In the genomic region with DNA sequence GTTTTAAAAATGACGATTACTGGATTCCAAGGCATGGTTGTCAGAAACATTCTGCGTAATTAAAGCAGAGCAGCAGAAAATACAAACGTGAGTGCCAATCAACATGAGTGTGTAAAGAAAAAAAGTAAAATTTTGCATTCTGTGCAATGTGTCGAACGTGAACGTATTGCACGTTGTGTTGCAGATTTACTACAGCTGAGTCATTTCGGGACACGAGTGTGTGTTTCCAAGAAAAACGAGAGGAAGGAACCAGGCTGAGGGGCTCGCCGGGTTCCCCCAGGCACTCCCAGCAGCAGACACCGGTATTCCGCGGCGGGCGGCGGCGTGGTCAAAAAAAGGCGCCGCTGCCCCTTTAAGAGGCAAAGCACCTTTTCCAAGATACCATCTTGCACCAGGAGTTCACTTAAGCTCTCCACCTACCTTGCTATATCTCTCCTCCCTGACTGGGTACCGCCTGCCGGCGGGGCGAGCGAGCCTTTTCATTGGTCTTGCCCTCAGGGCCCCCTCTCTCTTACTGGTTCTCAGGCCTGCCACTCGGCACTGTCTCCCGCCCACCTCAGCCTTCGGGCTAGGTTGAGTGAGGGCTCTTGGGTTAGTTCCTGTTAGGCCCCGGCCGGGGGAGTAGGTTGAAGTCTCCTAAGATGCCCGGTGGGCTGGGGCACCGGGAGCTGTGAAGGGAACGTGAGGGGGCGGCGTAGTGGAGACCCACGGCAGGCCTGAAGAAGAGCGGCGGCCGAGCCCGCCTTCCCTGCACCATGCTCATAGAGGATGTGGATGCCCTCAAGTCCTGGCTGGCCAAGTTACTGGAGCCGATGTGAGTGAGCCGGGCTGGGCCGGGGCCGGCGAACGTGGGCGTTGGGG, we compare ENCODE assay signal across 8 cellular contexts. TPM values are rescaled to one million over a fixed set of nuclear protein-coding genes. Genes with fewer than 3 reads are reported as not detected.
DNase-seq lines count a peak whose midpoint lies in the region; ATAC-seq lines count a peak whose summit lies in the region.

A gene with protein sequence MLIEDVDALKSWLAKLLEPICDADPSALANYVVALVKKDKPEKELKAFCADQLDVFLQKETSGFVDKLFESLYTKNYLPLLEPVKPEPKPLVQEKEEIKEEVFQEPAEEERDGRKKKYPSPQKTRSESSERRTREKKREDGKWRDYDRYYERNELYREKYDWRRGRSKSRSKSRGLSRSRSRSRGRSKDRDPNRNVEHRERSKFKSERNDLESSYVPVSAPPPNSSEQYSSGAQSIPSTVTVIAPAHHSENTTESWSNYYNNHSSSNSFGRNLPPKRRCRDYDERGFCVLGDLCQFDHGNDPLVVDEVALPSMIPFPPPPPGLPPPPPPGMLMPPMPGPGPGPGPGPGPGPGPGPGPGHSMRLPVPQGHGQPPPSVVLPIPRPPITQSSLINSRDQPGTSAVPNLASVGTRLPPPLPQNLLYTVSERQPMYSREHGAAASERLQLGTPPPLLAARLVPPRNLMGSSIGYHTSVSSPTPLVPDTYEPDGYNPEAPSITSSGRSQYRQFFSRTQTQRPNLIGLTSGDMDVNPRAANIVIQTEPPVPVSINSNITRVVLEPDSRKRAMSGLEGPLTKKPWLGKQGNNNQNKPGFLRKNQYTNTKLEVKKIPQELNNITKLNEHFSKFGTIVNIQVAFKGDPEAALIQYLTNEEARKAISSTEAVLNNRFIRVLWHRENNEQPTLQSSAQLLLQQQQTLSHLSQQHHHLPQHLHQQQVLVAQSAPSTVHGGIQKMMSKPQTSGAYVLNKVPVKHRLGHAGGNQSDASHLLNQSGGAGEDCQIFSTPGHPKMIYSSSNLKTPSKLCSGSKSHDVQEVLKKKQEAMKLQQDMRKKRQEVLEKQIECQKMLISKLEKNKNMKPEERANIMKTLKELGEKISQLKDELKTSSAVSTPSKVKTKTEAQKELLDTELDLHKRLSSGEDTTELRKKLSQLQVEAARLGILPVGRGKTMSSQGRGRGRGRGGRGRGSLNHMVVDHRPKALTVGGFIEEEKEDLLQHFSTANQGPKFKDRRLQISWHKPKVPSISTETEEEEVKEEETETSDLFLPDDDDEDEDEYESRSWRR (plus strand): TSS at position 595 of the 861 bp plus-strand sequence. CDS start 161 bp downstream, at position 756.

- H4K5ac ChIP-seq in mesendoderm (ENCODE audit: low read length), result no peak within 1 kb of the TSS

- peak within 1 kb of the TSS; percentile 82 for H3K4me2 ChIP-seq in mesendoderm (ENCODE audit: low read length)

- H3K27me3 ChIP-seq in mesendoderm (ENCODE audit: insufficient read depth, low read length, poor library complexity), result no peaks in the 10 kb centered on the region

- H3K4me3 ChIP-seq in mesendoderm (ENCODE audit: low read length), result peak within 1 kb of the TSS; percentile 97

- peak within 1 kb of the TSS; percentile 85 for H3K23ac ChIP-seq in mesendoderm (ENCODE audit: low read length)

- peaks cover 33% of the 10 kb centered on the region for H3K79me2 ChIP-seq in mesendoderm (ENCODE audit: control insufficient read depth, insufficient read depth, low read length)

- peak within 1 kb of the TSS; percentile 98 for H3K56ac ChIP-seq in mesendoderm (ENCODE audit: low read length)

- H3K18ac ChIP-seq in mesendoderm (ENCODE audit: low read length), result peak within 1 kb of the TSS; percentile 93

- peak within 1 kb of the TSS; percentile 87 for H3K4ac ChIP-seq in mesendoderm (ENCODE audit: low read depth, low read length)

- no peaks in the 10 kb centered on the region for H3K36me3 ChIP-seq in mesendoderm (ENCODE audit: control insufficient read depth, insufficient read depth, low read length)

- H3K9ac ChIP-seq in mesendoderm (ENCODE audit: low read length), result peak within 1 kb of the TSS; percentile 96

- peak within 1 kb of the TSS; percentile 97 for H3K27ac ChIP-seq in mesendoderm (ENCODE audit: low read depth, low read length)

- in situ Hi-C loops in endometrial microvascular endothelial cells (cut with HindIII; ENCODE audit: inconsistent ontology term, low pct_unique_long_range_greater_than_20kb, low sequenced_read_pairs), result no loop called here

- peak; percentile 97 for DNase-seq in COR-L47 (lab: John Stamatoyannopoulos, UW)
- DNase-seq in HT1080 (ENCODE audit: low read depth), result peak; percentile 100
- peak; percentile 99 for DNase-seq in NOMO-1 treated with DMSO at 0.1 percent for 48 hours (lab: John Stamatoyannopoulos, UW; ENCODE audit: unreplicated experiment)
- peak; percentile 94 to 95 for DNase-seq in activated CD8-positive, alpha-beta memory T cell treated with anti-CD3 and anti-CD28 coated beads for 4 hours (ENCODE audit: low read depth in 2 of 2)
- DNase-seq in mesendoderm, result peak; percentile 100
- peak; percentile 96 for DNase-seq in stimulated activated CD8-positive, alpha-beta memory T cell treated with anti-CD3 and anti-CD28 coated beads, Interleukin-15, amount 100 ng/mL, for 1 hour (ENCODE audit: low read depth)

- H2BK120ac ChIP-seq in mesendoderm (ENCODE audit: low read depth, low read length), result no peak within 1 kb of the TSS

- peak within 1 kb of the TSS; percentile 28 for H4K8ac ChIP-seq in mesendoderm (ENCODE audit: low read depth, low read length)

- H2AK5ac ChIP-seq in mesendoderm (ENCODE audit: low read length), result no peak within 1 kb of the TSS

- no peak within 1 kb of the TSS for H2BK15ac ChIP-seq in mesendoderm (replicated peaks; ENCODE audit: low read depth)

- peaks cover 1% of the 10 kb centered on the region for H3K79me1 ChIP-seq in mesendoderm (ENCODE audit: low read length)

- H3K4me1 ChIP-seq in mesendoderm (ENCODE audit: control insufficient read depth, low read depth, low read length), result no peaks in the 10 kb centered on the region

- H2BK5ac ChIP-seq in mesendoderm (ENCODE audit: low read length), result peak within 1 kb of the TSS; percentile 75

- ATAC-seq in GM21367 (IDR thresholded peaks at IDR 0.05; ENCODE audit: unreplicated experiment), result peak; percentile 100

- WGBS in mesendoderm (ENCODE audit: extremely low coverage, insufficient coverage, low lambda C conversion rate), result no CpG with 5 or more reads among the region's 48 CpGs

RNA-seq across cellular contexts. Expression of the gene that starts here (rescaled TPM):
- total RNA-seq in HT1080 (2014; rRNA removed; shearing (Covaris generic)), result 16.1 and 21.9 TPM in 2 replicates
- polyA plus RNA-seq in HT1080 (2015; cell fraction: cytosol; rRNA removed), result 12.3 and 13.9 TPM in 2 replicates
- 13.3 TPM in 2 replicates for polyA plus RNA-seq in HT1080 (2015; cell fraction: nucleus; rRNA removed)
- total RNA-seq in endometrial microvascular endothelial cells (ENCODE audit: inconsistent ontology term), result 12.5 TPM
- polyA plus RNA-seq in mesendoderm (2013, experiment 1 of 2), result 24.4 TPM
- polyA plus RNA-seq in mesendoderm (2013, experiment 2 of 2), result 23.9 TPM

Comparison
In these comparisons a context has a peak if more than half of its experiments do, and no peak if none do; other contexts are left out.
1. Peak in every context shown above with its lines: DNase-seq, ATAC-seq, H3K4me3 ChIP-seq and H3K27ac ChIP-seq.